Comparison of ENCODE assay signal across 13 cellular contexts in the genomic region with DNA sequence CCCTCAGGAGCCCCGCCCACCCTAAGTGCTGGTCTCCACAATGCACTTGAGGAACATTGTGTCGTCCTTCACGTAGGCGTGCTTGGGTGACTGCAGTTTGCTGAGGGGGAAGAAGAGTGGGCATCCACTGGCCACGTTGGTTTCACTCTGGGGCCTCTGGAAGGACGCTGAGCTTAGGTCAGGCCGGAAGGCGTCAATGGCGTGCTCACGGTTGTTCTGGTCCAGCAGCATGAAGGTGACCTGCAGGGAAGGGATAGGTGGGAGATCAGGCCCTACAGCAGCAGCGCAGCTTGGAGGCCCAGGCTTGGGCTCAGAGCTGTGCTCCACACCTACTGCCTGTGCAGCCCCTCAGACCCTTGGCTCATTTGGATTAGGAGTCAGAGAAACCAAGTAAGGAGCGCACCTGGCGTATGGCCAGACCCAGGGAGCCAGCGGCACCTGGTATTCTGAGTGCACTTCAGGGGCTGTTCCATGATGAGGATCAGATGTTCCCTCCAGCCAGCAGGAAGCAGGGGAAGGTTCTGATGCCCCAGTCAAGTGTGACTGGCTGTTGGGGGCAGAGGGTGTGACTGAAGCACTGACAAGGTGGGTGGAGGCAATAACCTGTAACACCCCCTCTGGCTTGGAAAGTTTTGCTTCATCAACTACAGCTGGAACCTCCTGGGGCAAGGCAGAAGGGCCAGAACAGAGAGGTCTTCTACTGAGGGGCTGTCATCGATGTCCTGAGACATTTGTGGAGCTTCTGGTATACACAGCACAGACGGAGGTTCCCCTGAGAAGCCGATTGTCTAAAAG. TPM values are rescaled to one million over a fixed set of nuclear protein-coding genes. Genes with fewer than 3 reads are reported as not detected.
DNase-seq lines count a peak whose midpoint lies in the region; ATAC-seq and TF ChIP-seq lines count a peak whose summit lies in the region.
"Had no signal": no experiment of that assay in that cellular context is flagged by ENCODE, and none has a peak within 500 bp of the region (broad histone marks: within the 10 kb centered on the region; RNA-seq: fewer than 3 reads in every experiment).

No MANE protein-coding gene starts in this region.

- ATAC-seq in GM19395 (IDR thresholded peaks at IDR 0.05; ENCODE audit: unreplicated experiment) (peak; percentile 33), natural killer cell (peak in 1 of 3 donors; percentile 31)
- ATAC-seq: A549 had no signal

- H3K79me2 ChIP-seq in SU-DHL-6 (ENCODE audit: insufficient read depth, low read length), result no peaks in the 10 kb centered on the region

- H3K36me3 ChIP-seq in SU-DHL-6 (ENCODE audit: low read length), result no peaks in the 10 kb centered on the region

- peaks cover 23% of the 10 kb centered on the region for H3F3A ChIP-seq in SU-DHL-6 (ENCODE audit: insufficient read depth)

- intact Hi-C loops in natural killer cell (cut with micrococcal nuclease), result no loop called here

- H3K27me3 ChIP-seq in SU-DHL-6 (ENCODE audit: low read length), result no peaks in the 10 kb centered on the region
- H3K27me3 ChIP-seq: sigmoid colon had no signal

- CTCF ChIA-PET in GM10248 (lab: Yijun Ruan, JAX), result interaction anchor here (0.6 to 1.0 kb wide), 2 partner anchors 25 to 28 kb away, joined by 3 read pairs; no protein-coding TSS in a partner anchor

- H3K4me2 ChIP-seq in SU-DHL-6 (ENCODE audit: low read depth, low read length, poor library complexity, severe bottlenecking), result peak overlapping the region; percentile 52
- H3K4me2 ChIP-seq: A549 had no signal

- H3K27ac Mint-ChIP-seq in natural killer cell, result peak overlapping the region in 1 of 2 donors; percentile 43

- DNase-seq in NCI-H2196 (lab: John Stamatoyannopoulos, UW; ENCODE audit: unreplicated experiment) (peak; percentile 72), NCI-H2196 treated with DMSO at 0.1 percent for 48 hours (lab: John Stamatoyannopoulos, UW; ENCODE audit: unreplicated experiment) (no peak), natural killer cell (no peak), NCI-H226 (no peak), MV-4-11 (lab: John Stamatoyannopoulos, UW) (no peak), GM10248 (ENCODE audit: extremely low spot score) (no peak)
- DNase-seq: caudate nucleus, HCEC 1CT, Karpas-422, sigmoid colon had no signal

- peaks cover 21 to 34% of the 10 kb centered on the region in 2 donors for H3K4me1 Mint-ChIP-seq in natural killer cell

- H3K9me3 Mint-ChIP-seq in natural killer cell, result no peaks in the 10 kb centered on the region

- H3K4me3 ChIP-seq in SU-DHL-6 (ENCODE audit: insufficient read depth, low read length, poor library complexity, severe bottlenecking), result no peak overlapping the region
- H3K4me3 ChIP-seq: A549, sigmoid colon had no signal

- POLR2A ChIA-PET in GM10248 (lab: Yijun Ruan, JAX), result interaction anchor here (0.8 to 2.6 kb wide), 5 partner anchors 8 to 18 kb away, joined by 3 to 8 read pairs (median 3); no protein-coding TSS in a partner anchor

- H3K27ac ChIP-seq in SU-DHL-6 (ENCODE audit: low read depth, low read length), result peak overlapping the region; percentile 95
- H3K27ac ChIP-seq: A549, sigmoid colon had no signal

- no peaks in the 10 kb centered on the region for H4K20me1 ChIP-seq in SU-DHL-6 (ENCODE audit: low read depth, low read length)

- no peaks in the 10 kb centered on the region for H3K9me3 ChIP-seq in SU-DHL-6 (ENCODE audit: insufficient read depth, low read length)
- H3K9me3 ChIP-seq: A549, sigmoid colon had no signal

- TF ChIP-seq CTCF in SU-DHL-6 (IDR thresholded peaks at IDR 0.05; ENCODE audit: insufficient read depth, low read length, poor library complexity, severe bottlenecking) (no peak), natural killer cell (IDR thresholded peaks at IDR 0.05) (no peak), GM10248 (IDR thresholded peaks at IDR 0.05; ENCODE audit: control extremely low read depth, extremely low read depth, low read depth, missing control alignments) (no peak)

- peak overlapping the region; percentile 50 for H3K9ac ChIP-seq in SU-DHL-6 (ENCODE audit: low read length)

- H2AFZ ChIP-seq in SU-DHL-6 (ENCODE audit: low read depth, low read length, severe bottlenecking), result no peak overlapping the region

- H3K27me3 Mint-ChIP-seq in natural killer cell (ENCODE audit: low read depth in 2 of 2), result no peaks in the 10 kb centered on the region

- no peaks in the 10 kb centered on the region for H3K9me2 ChIP-seq in SU-DHL-6 (replicated peaks; ENCODE audit: insufficient read depth, low read length)

- peak overlapping the region; percentile 49 for H3K4me3 Mint-ChIP-seq in natural killer cell

- H3K36me3 Mint-ChIP-seq in natural killer cell, result no peaks in the 10 kb centered on the region

RNA-seq across cellular contexts. Expression of a gene that starts 21.4 kb away (rescaled TPM):
- 10 to 100 TPM; 23.4 to 33.9 (median 30.5) TPM for total RNA-seq in natural killer cell

RNA-seq across cellular contexts. Expression of a gene that starts 28.2 kb away (rescaled TPM):
- total RNA-seq in natural killer cell, result 10 to 100 TPM; 34.1 to 54.0 (median 47.8) TPM
